In genomic region chr9:137674307-137675305, GRCh38 we compare ENCODE assay signal across 11 cellular contexts. TPM values are rescaled to one million over a fixed set of nuclear protein-coding genes. Genes with fewer than 3 reads are reported as not detected.
DNase-seq lines count a peak whose midpoint lies in the region.
"Had no signal": no experiment of that assay in that cellular context is flagged by ENCODE, and none has a peak within 500 bp of the region (broad histone marks: within the 10 kb centered on the region; RNA-seq: fewer than 3 reads in every experiment).

No MANE protein-coding gene starts in this region.

- no peaks in the 10 kb centered on the region for H3K27me3 ChIP-seq in stomach smooth muscle (ENCODE audit: control insufficient read depth in 1 of 2, insufficient read depth in 2 of 2, low read length in 2 of 2)
- H3K27me3 ChIP-seq: uterus had no signal

- peak overlapping the region in 1 of 2 donors; percentile 44 for H3K4me3 ChIP-seq in stomach smooth muscle (ENCODE audit: low read length in 2 of 2)

- no peaks in the 10 kb centered on the region for H3K9me3 ChIP-seq in stomach smooth muscle (ENCODE audit: control insufficient read depth in 2 of 2, low read length in 2 of 2)
- H3K9me3 ChIP-seq: uterus had no signal

- H3K36me3 ChIP-seq in stomach smooth muscle (ENCODE audit: control insufficient read depth in 2 of 2, insufficient read depth in 2 of 2, low read length in 2 of 2) = no peaks in the 10 kb centered on the region
- H3K36me3 ChIP-seq: uterus had no signal

- H3K9ac ChIP-seq in stomach smooth muscle (ENCODE audit: low read length in 2 of 2) = no peak overlapping the region

- H3K4me1 ChIP-seq in stomach smooth muscle (ENCODE audit: control insufficient read depth, insufficient read depth, low read length) = peaks cover 29% of the 10 kb centered on the region

- H3K27ac ChIP-seq in stomach smooth muscle (ENCODE audit: low read length) = peak overlapping the region; percentile 53
- H3K27ac ChIP-seq: uterus had no signal

- DNase-seq in activated effector memory CD4-positive, alpha-beta T cell treated with anti-CD3 and anti-CD28 coated beads, Interleukin-2, amount 50 U/mL, for 16 hours = peak; percentile 55
- no peak for DNase-seq in activated effector memory CD4-positive, alpha-beta T cell treated with Interleukin-2 at 50 U/mL for 16 hours
- DNase-seq in astrocyte of the hippocampus (ENCODE audit: low read depth, low spot score) (peak; percentile 26), islet precursor cell (peak; percentile 63), NAMALWA (ENCODE audit: low spot score) (no peak), ureter (ENCODE audit: low spot score) (no peak), NCI-H510A (lab: John Stamatoyannopoulos, UW) (no peak)
- DNase-seq: dermis blood vessel endothelial cell; naive thymus-derived CD8-positive, alpha-beta T cell; uterus had no signal

RNA-seq across cellular contexts. Expression of gene EHMT1, which starts 55.8 kb away (rescaled TPM):
- total RNA-seq in ureter = 126 TPM

Comparison
In these comparisons a context has a peak if more than half of its experiments do, and no peak if none do; other contexts are left out.
1. DNase-seq: peak in activated effector memory CD4-positive, alpha-beta T cell treated with anti-CD3 and anti-CD28 coated beads, Interleukin-2, amount 50 U/mL, for 16 hours (single experiment), astrocyte of the hippocampus (single experiment) and islet precursor cell (single experiment); none in activated effector memory CD4-positive, alpha-beta T cell treated with Interleukin-2 at 50 U/mL for 16 hours (single experiment), NAMALWA (single experiment), ureter (single experiment) and NCI-H510A (single experiment).